In genomic region chr14:89609701-89610100, GRCh38 we compare ENCODE assay signal across 21 cellular contexts.
DNase-seq lines count a peak whose midpoint lies in the region; ATAC-seq and TF ChIP-seq lines count a peak whose summit lies in the region.
"Had no signal": no experiment of that assay in that cellular context is flagged by ENCODE, and none has a peak within 500 bp of the region (broad histone marks: within the 10 kb centered on the region; RNA-seq: fewer than 3 reads in every experiment).

No MANE protein-coding gene starts in this region.

- DNase-seq in left ventricle myocardium superior: no peak
- no peak for DNase-seq in Right ventricle myocardium superior
- DNase-seq in H9: no peak
- no peak for DNase-seq in effector memory CD8-positive, alpha-beta T cell
- no peak for DNase-seq in progenitor cell of endocrine pancreas (ENCODE audit: low spot score, unreplicated experiment)
- no peak for DNase-seq in DMS79 treated with DMSO at 0.1 percent for 48 hours (lab: John Stamatoyannopoulos, UW)
- no peak for DNase-seq in NCI-H1092 treated with DMSO at 0.1 percent for 48 hours (lab: John Stamatoyannopoulos, UW)
- DNase-seq: Caco-2, DMS 273 treated with DMSO at 0.1 percent for 48 hours, H7, HFFc6, Kasumi-1, MG63, NCI-H1417 treated with DMSO at 0.1 percent for 48 hours, NCI-H187, NCI-H446, NCI-H526, OCI-M1 had no signal

- no peak overlapping the region for H4K8ac ChIP-seq in H9 (replicated peaks; ENCODE audit: insufficient read length, low read depth, low read length)

- H3K79me1 ChIP-seq in H9 (ENCODE audit: insufficient read depth, low read depth, low read length, poor library complexity, severe bottlenecking): peaks cover 13% of the 10 kb centered on the region

- H3K14ac ChIP-seq in H9 (ENCODE audit: insufficient read depth, low read length): no peak overlapping the region

- H2BK20ac ChIP-seq in H9 (ENCODE audit: low read depth, low read length, poor library complexity, severe bottlenecking): no peak overlapping the region

- H3K27ac Mint-ChIP-seq in H9 (peak overlapping the region in 2 of 3 experiments; percentile 10 to 56; a peak in 2 of 7 replicates), progenitor cell of endocrine pancreas (peak overlapping the region; percentile 7)
- H3K27ac Mint-ChIP-seq in effector memory CD8-positive, alpha-beta T cell: peak overlapping the region; percentile 19 to 30
- H3K27ac Mint-ChIP-seq: B cell, HFFc6 had no signal

- peaks cover 16 to 31% (median 25%) of the 10 kb centered on the region in 3 experiments for H3K36me3 Mint-ChIP-seq in H9 (ENCODE audit: insufficient read depth in 1 of 3, low read depth in 3 of 3)
- H3K36me3 Mint-ChIP-seq in effector memory CD8-positive, alpha-beta T cell (ENCODE audit: insufficient read depth): peaks cover 20% of the 10 kb centered on the region
- H3K36me3 Mint-ChIP-seq in progenitor cell of endocrine pancreas (ENCODE audit: insufficient read depth): peaks cover 1% of the 10 kb centered on the region

- H2AK5ac ChIP-seq in H9 (ENCODE audit: insufficient read length, low read length): no peak overlapping the region

- peaks cover 48% of the 10 kb centered on the region for H3K79me2 ChIP-seq in H9 (ENCODE audit: insufficient read depth, low read length)

- no peak overlapping the region for H2BK120ac ChIP-seq in H9 (ENCODE audit: low read depth, low read length, poor library complexity, severe bottlenecking)

- no CpG with 5 or more reads among the region's 9 CpGs for WGBS in H9 (ENCODE audit: extremely low coverage, insufficient read length, low lambda C conversion rate)

- H3K4me1 Mint-ChIP-seq in H9 (peaks cover 38 to 48% of the 10 kb centered on the region in 2 experiments), progenitor cell of endocrine pancreas (ENCODE audit: low read depth) (peaks cover under 1% of the 10 kb centered on the region)
- peaks cover 40 to 64% of the 10 kb centered on the region in 2 donors for H3K4me1 Mint-ChIP-seq in effector memory CD8-positive, alpha-beta T cell (ENCODE audit: low read depth in 2 of 2)

- no peak overlapping the region for H2BK5ac ChIP-seq in H9 (ENCODE audit: insufficient read length, low read length)

- no peak for TF ChIP-seq CTCF in H9 (conservative IDR thresholded peaks at IDR 0.05)
- TF ChIP-seq CTCF in progenitor cell of endocrine pancreas (IDR thresholded peaks at IDR 0.05; ENCODE audit: unreplicated experiment): no peak

- no peak overlapping the region for H2BK12ac ChIP-seq in H9 (ENCODE audit: insufficient read length, low read depth, low read length)

- H3K18ac ChIP-seq in H9 (ENCODE audit: insufficient read length, low read depth, low read length): no peak overlapping the region

- H3K27me3 Mint-ChIP-seq in H9 (ENCODE audit: low read depth): no peaks in the 10 kb centered on the region
- H3K27me3 Mint-ChIP-seq in effector memory CD8-positive, alpha-beta T cell: no peaks in the 10 kb centered on the region
- H3K27me3 Mint-ChIP-seq in progenitor cell of endocrine pancreas: no peaks in the 10 kb centered on the region
- H3K27me3 Mint-ChIP-seq: B cell had no signal

- H3K4me2 ChIP-seq in H9 (ENCODE audit: insufficient read depth, insufficient read length, low read length): no peak overlapping the region
- H3K4me2 ChIP-seq: A549 had no signal

- no peak overlapping the region for H2BK15ac ChIP-seq in H9 (ENCODE audit: low read depth, low read length)

- no peaks in the 10 kb centered on the region for H3K23me2 ChIP-seq in H9 (ENCODE audit: insufficient read length, low read depth, low read length, poor library complexity, severe bottlenecking)

- intact Hi-C loops in left ventricle myocardium superior (cut with micrococcal nuclease): no loop called here
- intact Hi-C loops in Right ventricle myocardium superior (cut with DNase I): loop anchor here (5.0 kb wide), 1 partner anchor 572 kb away; no protein-coding TSS in a partner anchor

- peaks cover 11% of the 10 kb centered on the region for H3K4me1 ChIP-seq in H9 (ENCODE audit: insufficient read depth, low read length)
- H3K4me1 ChIP-seq: A549, Caco-2 had no signal

- H3K27me3 ChIP-seq in H9 (ENCODE audit: insufficient read depth, low read length): no peaks in the 10 kb centered on the region
- H3K27me3 ChIP-seq: MG63 had no signal

- no peak overlapping the region for H3T11ph ChIP-seq in H9 (ENCODE audit: low read length)

- no peak overlapping the region for H4K5ac ChIP-seq in H9 (ENCODE audit: insufficient read length, low read depth, low read length)

- H3K4me3 Mint-ChIP-seq in H9: no peak overlapping the region
- no peak overlapping the region for H3K4me3 Mint-ChIP-seq in effector memory CD8-positive, alpha-beta T cell
- no peak overlapping the region for H3K4me3 Mint-ChIP-seq in progenitor cell of endocrine pancreas (ENCODE audit: low read depth)
- H3K4me3 Mint-ChIP-seq: B cell, HFFc6 had no signal

- peaks cover 0 to 5% of the 10 kb centered on the region in 2 experiments; a peak in 3 of 5 replicates for H3K9me3 Mint-ChIP-seq in H9
- no peaks in the 10 kb centered on the region for H3K9me3 Mint-ChIP-seq in effector memory CD8-positive, alpha-beta T cell
- peaks cover 11% of the 10 kb centered on the region for H3K9me3 Mint-ChIP-seq in progenitor cell of endocrine pancreas (ENCODE audit: low read depth)

- H3K27ac ChIP-seq in H9 (ENCODE audit: insufficient read length, low read depth, low read length): no peak overlapping the region
- H3K27ac ChIP-seq: A549 had no signal

- no peak overlapping the region for H3K23ac ChIP-seq in H9 (ENCODE audit: insufficient read length, low read depth, low read length)

- no peak overlapping the region for H3K56ac ChIP-seq in H9 (ENCODE audit: insufficient read length, low read depth, low read length)

- no peaks in the 10 kb centered on the region for H3K9me3 ChIP-seq in H9 (ENCODE audit: control insufficient read depth, low read depth, low read length)
- H3K9me3 ChIP-seq: Caco-2, MG63 had no signal

- ATAC-seq in left ventricle myocardium superior (peak; percentile 23), Right ventricle myocardium superior (ENCODE audit: poor library complexity) (no peak)
- no peak for ATAC-seq in effector memory CD8-positive, alpha-beta T cell (replicated peaks)
- ATAC-seq in activated CD4-positive, CD25-positive, alpha-beta regulatory T cell treated with anti-CD3 and anti-CD28 coated beads, Interleukin-2, amount 50 U/mL, for 24 hours: no peak
- ATAC-seq: A549 had no signal

- H2AFZ ChIP-seq in H9 (ENCODE audit: low read length): no peak overlapping the region

- H4K20me1 ChIP-seq in H9 (ENCODE audit: control insufficient read depth, insufficient read depth, insufficient read length): no peaks in the 10 kb centered on the region

- no peak overlapping the region for H3K9ac ChIP-seq in H9 (ENCODE audit: extremely low read depth, insufficient read length, low read length)

- no peak overlapping the region for H3K4ac ChIP-seq in H9 (ENCODE audit: low read depth, low read length)

- H4K91ac ChIP-seq in H9 (ENCODE audit: insufficient read length, low read depth, low read length): no peak overlapping the region
